9 cellular contexts compared by ENCODE assay signal in genomic region chr2:181183878-181184553, GRCh38.
DNase-seq lines count a peak whose midpoint lies in the region; ATAC-seq and TF ChIP-seq lines count a peak whose summit lies in the region.
"Had no signal": no experiment of that assay in that cellular context is flagged by ENCODE, and none has a peak within 500 bp of the region (broad histone marks: within the 10 kb centered on the region; RNA-seq: fewer than 3 reads in every experiment).

No MANE protein-coding gene starts in this region.

- no peak for TF ChIP-seq CTCF in GM13977 (IDR thresholded peaks at IDR 0.05; ENCODE audit: extremely low read depth, insufficient read depth, missing control alignments)

- DNase-seq in adipocyte (ENCODE audit: low read depth) (peak; percentile 64), LoVo (ENCODE audit: low spot score) (no peak), GM13977 (ENCODE audit: low spot score) (no peak)
- DNase-seq in effector CD8-positive, alpha-beta T cell (lab: John Stamatoyannopoulos, UW), result no peak
- DNase-seq in stimulated activated CD4-positive, alpha-beta T cell treated with anti-CD3 and anti-CD28 coated beads, Interleukin-15, amount 100 ng/mL, for 24 hours, result no peak
- DNase-seq: activated CD4-positive, alpha-beta T cell treated with anti-CD3 and anti-CD28 coated beads for 48 hours had no signal

- in situ Hi-C loops in GM13977 (cut with MboI; ENCODE audit: low pct_unique_long_range_greater_than_20kb, low sequenced_read_pairs, unreplicated experiment), result no loop called here

- no peaks in the 10 kb centered on the region for H3K27me3 ChIP-seq in adipocyte (replicated peaks; ENCODE audit: control insufficient read depth, insufficient read depth, low read length)

- H3K9me3 ChIP-seq in adipocyte (ENCODE audit: control insufficient read depth, low read length), result no peaks in the 10 kb centered on the region

- no peak overlapping the region for H3K9ac ChIP-seq in adipocyte (ENCODE audit: low read length)

- no peaks in the 10 kb centered on the region for H3K36me3 ChIP-seq in adipocyte (ENCODE audit: control insufficient read depth, insufficient read depth, low read length, severe bottlenecking)

- H3K4me1 ChIP-seq in adipocyte (ENCODE audit: control insufficient read depth, insufficient read depth, low read length), result peaks cover 8% of the 10 kb centered on the region

- no peak overlapping the region for H3K4me3 ChIP-seq in adipocyte (ENCODE audit: low read length)

- peak; percentile 99 for ATAC-seq in GM18502 (IDR thresholded peaks at IDR 0.05; ENCODE audit: poor library complexity, unreplicated experiment)
- ATAC-seq in GM21526 (IDR thresholded peaks at IDR 0.05; ENCODE audit: low FRiP score, unreplicated experiment), result peak; percentile 99
- ATAC-seq in HG03378 (IDR thresholded peaks at IDR 0.05; ENCODE audit: unreplicated experiment), result peak; percentile 100
